20 cellular contexts compared by ENCODE assay signal in genomic region chr17:69573396-69573795, GRCh38.
DNase-seq lines count a peak whose midpoint lies in the region; ATAC-seq and TF ChIP-seq lines count a peak whose summit lies in the region.
"Had no signal": no experiment of that assay in that cellular context is flagged by ENCODE, and none has a peak within 500 bp of the region (broad histone marks: within the 10 kb centered on the region; RNA-seq: fewer than 3 reads in every experiment).

No MANE protein-coding gene starts in this region.

- H3K27ac Mint-ChIP-seq in endothelial cell (ENCODE audit: unreplicated experiment), result peak overlapping the region; percentile 81
- H3K27ac Mint-ChIP-seq: CD4-positive, CD25-positive, alpha-beta regulatory T cell; GM23338 had no signal

- peak; percentile 31 for DNase-seq in NCI-H460 (ENCODE audit: extremely low read depth, low read depth)
- no peak for DNase-seq in endothelial cell (ENCODE audit: low spot score)
- no peak for DNase-seq in HuH-7 (ENCODE audit: low spot score)
- DNase-seq in GM20000 (ENCODE audit: low spot score), result no peak
- DNase-seq: CD4-positive, CD25-positive, alpha-beta regulatory T cell; DMS79 treated with DMSO at 0.1 percent for 48 hours; MG63; NCI-H1417 treated with DMSO at 0.1 percent for 48 hours; NCI-H187 treated with DMSO at 0.1 percent for 48 hours; NCI-H510A treated with DMSO at 0.1 percent for 48 hours; NCI-H774; NK-92 treated with Interleukin-12 subunit alpha and Interleukin-12 subunit beta, amount 100 ng/mL, for 24 hours; Peyer's patch; SJCRH30 had no signal

- no peaks in the 10 kb centered on the region for H4K20me1 ChIP-seq in BLaER1

- peak overlapping the region; percentile 89 for H3K27ac ChIP-seq in BLaER1
- H3K27ac ChIP-seq in parathyroid adenoma, result peak overlapping the region; percentile 30
- H3K27ac ChIP-seq: Peyer's patch, SJCRH30 had no signal

- no peaks in the 10 kb centered on the region for H3K36me3 ChIP-seq in BLaER1
- H3K36me3 ChIP-seq in parathyroid adenoma (ENCODE audit: control insufficient read depth, insufficient read depth, low read length), result no peaks in the 10 kb centered on the region
- H3K36me3 ChIP-seq: Peyer's patch, SJCRH30 had no signal

- H3K4me3 ChIP-seq in BLaER1 (no peak overlapping the region), parathyroid adenoma (ENCODE audit: low read depth, low read length) (no peak overlapping the region)
- H3K4me3 ChIP-seq: GM23338, K562, MG63, Peyer's patch, SJCRH30 had no signal

- no peak overlapping the region for H3K9ac ChIP-seq in BLaER1
- no peak overlapping the region for H3K9ac ChIP-seq in parathyroid adenoma

- no peaks in the 10 kb centered on the region for H3K36me3 Mint-ChIP-seq in endothelial cell (ENCODE audit: low read depth, unreplicated experiment)
- H3K36me3 Mint-ChIP-seq: CD4-positive, CD25-positive, alpha-beta regulatory T cell had no signal

- H3K4me1 ChIP-seq in BLaER1 (peaks cover 90% of the 10 kb centered on the region), parathyroid adenoma (peaks cover 14% of the 10 kb centered on the region)

- ATAC-seq in HG03175 (IDR thresholded peaks at IDR 0.05; ENCODE audit: unreplicated experiment) (no peak), HG02973 (IDR thresholded peaks at IDR 0.05; ENCODE audit: unreplicated experiment) (no peak)
- ATAC-seq: GM23338, K562 had no signal

- TF ChIP-seq CTCF in endothelial cell (IDR thresholded peaks at IDR 0.05; ENCODE audit: unreplicated experiment) (no peak), parathyroid adenoma (IDR thresholded peaks at IDR 0.05) (no peak), GM20000 (IDR thresholded peaks at IDR 0.05; ENCODE audit: extremely low read depth, missing control alignments) (no peak)

- peaks cover 27% of the 10 kb centered on the region for H3K4me1 Mint-ChIP-seq in endothelial cell (ENCODE audit: unreplicated experiment)

- no peak overlapping the region for H3K4me3 Mint-ChIP-seq in endothelial cell (ENCODE audit: unreplicated experiment)
- H3K4me3 Mint-ChIP-seq: CD4-positive, CD25-positive, alpha-beta regulatory T cell; GM23338 had no signal

- peak overlapping the region; percentile 46 for H2AFZ ChIP-seq in parathyroid adenoma
- H2AFZ ChIP-seq: GM23338 had no signal

- H3K27me3 ChIP-seq in BLaER1, result no peaks in the 10 kb centered on the region
- H3K27me3 ChIP-seq in parathyroid adenoma (ENCODE audit: control insufficient read depth, insufficient read depth, low read length), result no peaks in the 10 kb centered on the region
- H3K27me3 ChIP-seq: MG63, Peyer's patch, SJCRH30 had no signal

- H3K4me2 ChIP-seq in BLaER1 (peak overlapping the region; percentile 58), parathyroid adenoma (ENCODE audit: low read length) (no peak overlapping the region)
- H3K4me2 ChIP-seq: GM23338 had no signal

- no peaks in the 10 kb centered on the region for H3K9me3 Mint-ChIP-seq in endothelial cell (ENCODE audit: unreplicated experiment)
- H3K9me3 Mint-ChIP-seq: CD4-positive, CD25-positive, alpha-beta regulatory T cell; GM23338 had no signal

- H3K9me3 ChIP-seq in BLaER1 (peaks cover 10% of the 10 kb centered on the region; the same call in 1 of the 2 replicates), parathyroid adenoma (ENCODE audit: control insufficient read depth, low read length) (no peaks in the 10 kb centered on the region)
- H3K9me3 ChIP-seq: MG63, Peyer's patch, SJCRH30 had no signal

- no peaks in the 10 kb centered on the region for H3K27me3 Mint-ChIP-seq in endothelial cell (ENCODE audit: unreplicated experiment)

- no peaks in the 10 kb centered on the region for H3K79me2 ChIP-seq in parathyroid adenoma
